In genomic region chr4:147707892-147708672, GRCh38 we compare ENCODE assay signal across 8 cellular contexts. TPM values are rescaled to one million over a fixed set of nuclear protein-coding genes. Genes with fewer than 3 reads are reported as not detected.
A peak's percentile ranks its signal among the peaks of the same experiment; 100 is the strongest.
DNase-seq lines count a peak whose midpoint lies in the region; ATAC-seq, FAIRE-seq and TF ChIP-seq lines count a peak whose summit lies in the region.

No MANE protein-coding gene starts in this region.

- peak; percentile 71 for FAIRE-seq in pancreas (lab: Jason Lieb, UNC)

- 25 to 27% methylated on average over 7 of the region's 7 CpGs for WGBS in pancreas, 2 donors

- H3K27me3 ChIP-seq in foreskin keratinocyte (no peaks in the 10 kb centered on the region), pancreas (no peaks in the 10 kb centered on the region)

- H3K9me3 ChIP-seq in pancreas = no peaks in the 10 kb centered on the region

- intact Hi-C loops in pancreas (cut with DNase I) = loop anchor here in 2 of 3 donors (5.0 kb wide), 1 partner anchor 159 kb away; no protein-coding TSS in a partner anchor

- no peak overlapping the region for H3K4me3 ChIP-seq in pancreas

- H3K27ac ChIP-seq in foreskin keratinocyte = no peak overlapping the region
- no peak overlapping the region for H3K27ac ChIP-seq in pancreas

- DNase-seq in NOMO-1 treated with DMSO at 0.1 percent for 48 hours (lab: John Stamatoyannopoulos, UW; ENCODE audit: unreplicated experiment) (peak; percentile 22), NOMO-1 (lab: John Stamatoyannopoulos, UW; ENCODE audit: unreplicated experiment in 2 of 2) (no peak), NCI-H82 (lab: John Stamatoyannopoulos, UW) (peak; percentile 64), activated T-helper 1 cell treated with Interleukin-2 at 50 U/mL for 16 hours (ENCODE audit: low read depth) (peak; percentile 21), foreskin keratinocyte (no peak), pancreas (peak in 3 of 6 donors; percentile 35 to 61 (median 46)), NCI-H524 treated with DMSO at 0.1 percent for 48 hours (lab: John Stamatoyannopoulos, UW) (no peak)

- H3K4me1 ChIP-seq in foreskin keratinocyte (no peaks in the 10 kb centered on the region), pancreas (no peaks in the 10 kb centered on the region)

- peak; percentile 94 for TF ChIP-seq CTCF in foreskin keratinocyte (conservative IDR thresholded peaks at IDR 0.05)
- peak; percentile 86 to 90 (median 90) for TF ChIP-seq CTCF in pancreas (IDR thresholded peaks at IDR 0.05)

- peak; percentile 72 for ATAC-seq in HG02610 (IDR thresholded peaks at IDR 0.05; ENCODE audit: unreplicated experiment)
- ATAC-seq in foreskin keratinocyte = peak; percentile 63
- peak; percentile 82 to 97 (median 90) for ATAC-seq in pancreas

- no peaks in the 10 kb centered on the region for H3K36me3 ChIP-seq in pancreas

RNA-seq across cellular contexts. Expression of gene ARHGAP10, which starts 23.8 kb away (rescaled TPM):
- total RNA-seq in foreskin keratinocyte (25.9 and 26.9 TPM in 2 replicates), pancreas (10 to 100 TPM in 2 of 6 donors, 1 to 10 TPM in 4; 6.6 to 14.8 (median 9.8) TPM)
- polyA plus RNA-seq in foreskin keratinocyte (18.2 and 18.8 TPM in 2 replicates), pancreas (1 to 10 TPM; 6.3 to 6.5 TPM)

RNA-seq across cellular contexts. Expression of gene PRMT9, which starts 24.1 kb away (rescaled TPM):
- total RNA-seq in foreskin keratinocyte = 6.5 and 6.8 TPM in 2 replicates
- polyA plus RNA-seq in foreskin keratinocyte = 2.9 and 4.1 TPM in 2 replicates
- total RNA-seq in pancreas = 1 to 10 TPM; 3.1 to 5.1 (median 3.8) TPM
- 1 to 10 TPM; 4.2 to 6.4 TPM for polyA plus RNA-seq in pancreas

Comparison
In these comparisons a context has a peak if more than half of its experiments do, and no peak if none do; other contexts are left out.
1. DNase-seq: peak in NOMO-1 treated with DMSO at 0.1 percent for 48 hours (single experiment), NCI-H82 (single experiment) and activated T-helper 1 cell treated with Interleukin-2 at 50 U/mL for 16 hours (single experiment); none in NOMO-1 (0 of 2), foreskin keratinocyte (0 of 2) and NCI-H524 treated with DMSO at 0.1 percent for 48 hours (single experiment).
2. Peak in every context shown above with its lines, with median percentiles within 50 percentile points of each other: ATAC-seq.